8 cellular contexts compared by ENCODE assay signal in the genomic region with DNA sequence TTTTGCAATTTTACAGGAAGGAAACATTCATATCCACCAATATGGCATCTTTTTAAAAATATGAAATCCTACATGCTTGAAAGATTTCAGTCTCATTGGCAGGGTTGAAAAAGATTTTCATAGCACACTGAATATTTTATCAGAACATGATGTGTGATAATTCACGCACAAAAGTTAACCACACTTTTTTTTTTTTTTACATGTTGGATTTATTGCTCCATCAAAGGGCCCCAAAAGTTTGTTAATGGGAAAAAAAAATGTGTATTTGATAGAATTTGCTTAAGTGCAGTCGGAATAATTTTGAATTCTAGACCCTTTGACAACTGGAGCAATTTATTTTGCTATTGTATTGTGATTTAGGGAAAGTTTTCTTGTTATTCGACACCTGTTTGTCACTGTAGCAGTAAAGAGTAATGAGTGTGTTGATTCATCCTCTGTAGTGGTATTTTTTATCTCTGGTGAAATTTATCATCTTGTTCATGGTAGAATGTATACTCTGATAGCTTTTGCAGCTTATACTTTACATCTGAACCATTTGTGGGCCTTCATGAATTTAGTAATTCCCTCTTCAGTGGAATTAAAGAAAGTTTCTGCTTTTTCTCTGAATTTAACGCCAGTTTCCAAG. TPM values are rescaled to one million over a fixed set of nuclear protein-coding genes. Genes with fewer than 3 reads are reported as not detected.
DNase-seq lines count a peak whose midpoint lies in the region; ATAC-seq and TF ChIP-seq lines count a peak whose summit lies in the region.

No MANE protein-coding gene starts in this region.

- in situ Hi-C loops in G401 (cut with HindIII; ENCODE audit: low sequenced_read_pairs): no loop called here

- H3K4me3 ChIP-seq in adipocyte (ENCODE audit: low read length) (peak overlapping the region; percentile 84), kidney epithelial cell (ENCODE audit: low read depth, low read length) (peak overlapping the region; percentile 57), tibial nerve (peak overlapping the region; percentile 34 to 76 (median 42))

- no peak for TF ChIP-seq EP300 in tibial nerve (IDR thresholded peaks at IDR 0.05)

- TF ChIP-seq POLR2A in tibial nerve (IDR thresholded peaks at IDR 0.05): no peak

- H3K9me3 Mint-ChIP-seq in activated T-cell treated with anti-CD3 and anti-CD28 coated beads, Interleukin-2, amount 50 U/mL, for 4 hours: no peaks in the 10 kb centered on the region

- TF ChIP-seq CTCF in kidney epithelial cell (IDR thresholded peaks at IDR 0.05; ENCODE audit: insufficient read depth, low read length, poor library complexity, severe bottlenecking) (no peak), tibial nerve (IDR thresholded peaks at IDR 0.05) (no peak)

- H3K4me1 ChIP-seq in adipocyte (ENCODE audit: control insufficient read depth, insufficient read depth, low read length) (peaks cover 34% of the 10 kb centered on the region), tibial nerve (peaks cover 0 to 50% (median 12%) of the 10 kb centered on the region in 4 donors)

- no peaks in the 10 kb centered on the region for H3K36me3 ChIP-seq in adipocyte (ENCODE audit: control insufficient read depth, insufficient read depth, low read length, severe bottlenecking)
- no peaks in the 10 kb centered on the region for H3K36me3 ChIP-seq in kidney epithelial cell (ENCODE audit: control insufficient read depth, insufficient read depth, low read length)
- H3K36me3 ChIP-seq in tibial nerve: no peaks in the 10 kb centered on the region

- ATAC-seq in activated T-cell treated with anti-CD3 and anti-CD28 coated beads, Interleukin-2, amount 50 U/mL, for 4 hours: no peak
- ATAC-seq in GM19395 (IDR thresholded peaks at IDR 0.05; ENCODE audit: unreplicated experiment): no peak

- H3K4me1 Mint-ChIP-seq in activated T-cell treated with anti-CD3 and anti-CD28 coated beads, Interleukin-2, amount 50 U/mL, for 4 hours (ENCODE audit: low read depth): peaks cover 24% of the 10 kb centered on the region

- H3K9ac ChIP-seq in adipocyte (ENCODE audit: low read length): peak overlapping the region; percentile 83

- no peaks in the 10 kb centered on the region for H3K36me3 Mint-ChIP-seq in activated T-cell treated with anti-CD3 and anti-CD28 coated beads, Interleukin-2, amount 50 U/mL, for 4 hours (ENCODE audit: insufficient read depth)

- H3K27me3 ChIP-seq in adipocyte (replicated peaks; ENCODE audit: control insufficient read depth, insufficient read depth, low read length): no peaks in the 10 kb centered on the region
- no peaks in the 10 kb centered on the region for H3K27me3 ChIP-seq in kidney epithelial cell (ENCODE audit: control insufficient read depth, insufficient read depth, low read length)
- no peaks in the 10 kb centered on the region for H3K27me3 ChIP-seq in tibial nerve

- 50 to 56% methylated on average over 4 of the region's 4 CpGs for WGBS in tibial nerve, 2 donors

- peaks cover 42% of the 10 kb centered on the region for H3K27me3 Mint-ChIP-seq in activated T-cell treated with anti-CD3 and anti-CD28 coated beads, Interleukin-2, amount 50 U/mL, for 4 hours (ENCODE audit: low read depth)

- peak overlapping the region; percentile 66 for H3K4me3 Mint-ChIP-seq in activated T-cell treated with anti-CD3 and anti-CD28 coated beads, Interleukin-2, amount 50 U/mL, for 4 hours

- peak overlapping the region in 3 of 4 donors; percentile 1 to 95 (median 47) for H3K27ac ChIP-seq in tibial nerve

- DNase-seq in activated T-cell treated with anti-CD3 and anti-CD28 coated beads, Interleukin-2, amount 50 U/mL, for 4 hours: no peak
- DNase-seq in activated T-cell treated with anti-CD3 and anti-CD28 coated beads for 4 hours: no peak
- peak; percentile 28 for DNase-seq in adipocyte (ENCODE audit: low read depth)
- no peak for DNase-seq in kidney epithelial cell (ENCODE audit: low read depth)
- DNase-seq in tibial nerve (ENCODE audit: low spot score in 2 of 2): no peak
- no peak for DNase-seq in effector CD4-positive, alpha-beta T cell
- no peak for DNase-seq in G401 (ENCODE audit: low spot score)

- H3K9me3 ChIP-seq in adipocyte (ENCODE audit: control insufficient read depth, low read length) (peaks cover 8% of the 10 kb centered on the region), tibial nerve (no peaks in the 10 kb centered on the region)

RNA-seq across cellular contexts. Expression of a gene that starts 1.1 kb away (rescaled TPM):
- 1 to 10 TPM in 2 of 3 donors, under 1 TPM in 1; 0.86 to 2.4 (median 1.3) TPM for total RNA-seq in activated T-cell treated with anti-CD3 and anti-CD28 coated beads, Interleukin-2, amount 50 U/mL, for 4 hours
- total RNA-seq in kidney epithelial cell: 6.4 and 11.6 TPM in 2 replicates
- 10 to 100 TPM; 32.4 to 82.8 (median 55.2) TPM for total RNA-seq in tibial nerve
- total RNA-seq in G401 (2014; rRNA removed; shearing (Covaris generic)): 19.2 and 23.5 TPM in 2 replicates
